Comparison of ENCODE assay signal across 25 cellular contexts in the genomic region with DNA sequence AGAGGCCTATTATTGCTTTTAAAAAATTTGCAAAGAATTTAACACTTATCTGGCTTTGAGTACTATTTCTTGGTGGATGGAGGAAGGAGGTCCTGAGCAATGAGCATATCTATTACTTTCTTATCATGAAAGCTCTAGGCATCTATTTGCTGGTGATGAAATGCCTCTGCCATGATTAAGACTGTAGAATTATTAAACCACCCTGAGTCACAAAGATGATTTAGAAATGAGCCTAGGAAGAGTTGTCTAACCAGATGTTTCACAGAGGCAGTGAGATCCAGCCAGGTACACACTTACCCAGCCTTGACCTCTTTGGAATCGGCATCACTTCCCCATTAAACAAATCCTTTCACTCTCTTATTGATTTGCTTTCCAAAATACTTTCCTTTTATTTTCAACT.
"Had no signal": no experiment of that assay in that cellular context is flagged by ENCODE, and none has a peak within 500 bp of the region (broad histone marks: within the 10 kb centered on the region; RNA-seq: fewer than 3 reads in every experiment).

No MANE protein-coding gene starts in this region.

- H3K27ac Mint-ChIP-seq: activated naive CD8-positive, alpha-beta T cell; activated T-cell treated with anti-CD3 and anti-CD28 coated beads, Interleukin-2, amount 50 U/mL, for 24 hours; activated T-helper 2 cell treated with anti-CD3 and anti-CD28 coated beads, Interferon-gamma antibody, Interleukin-2, Interleukin-4, amounts not matched to agents 10 μg/mL and 5 μg/mL and 100 μg/mL, durations not matched to agents 14 hours and 24 hours and 36 hours; effector memory CD8-positive, alpha-beta T cell; natural killer cell treated with Interleukin-12 subunit alpha and Interleukin-12 subunit beta and Interleukin-15 and Interleukin-18, amount 100 ng/mL, for 72 hours; stimulated activated naive CD8-positive, alpha-beta T cell treated with anti-CD3 and anti-CD28 coated beads, Interleukin-15, Interleukin-2, amounts not matched to agents 100 ng/mL and 50 ng/mL, for 24 hours had no signal

- H3K4me3 Mint-ChIP-seq: activated naive CD8-positive, alpha-beta T cell; activated T-cell treated with anti-CD3 and anti-CD28 coated beads, Interleukin-2, amount 50 U/mL, for 24 hours; effector memory CD8-positive, alpha-beta T cell; natural killer cell treated with Interleukin-12 subunit alpha and Interleukin-12 subunit beta and Interleukin-15 and Interleukin-18, amount 100 ng/mL, for 72 hours; stimulated activated naive CD8-positive, alpha-beta T cell treated with anti-CD3 and anti-CD28 coated beads, Interleukin-15, Interleukin-2, amounts not matched to agents 100 ng/mL and 50 ng/mL, for 24 hours had no signal

- H3K27me3 ChIP-seq: adrenal gland, ascending aorta, colonic mucosa, dorsolateral prefrontal cortex, thyroid gland had no signal

- H3K36me3 ChIP-seq: adrenal gland, ascending aorta, colonic mucosa, thyroid gland had no signal

- H3K9me3 Mint-ChIP-seq: activated T-cell treated with anti-CD3 and anti-CD28 coated beads, Interleukin-2, amount 50 U/mL, for 24 hours; activated T-helper 2 cell treated with anti-CD3 and anti-CD28 coated beads, Interferon-gamma antibody, Interleukin-2, Interleukin-4, amounts not matched to agents 10 μg/mL and 5 μg/mL and 100 μg/mL, durations not matched to agents 14 hours and 24 hours and 36 hours; stimulated activated naive CD8-positive, alpha-beta T cell treated with anti-CD3 and anti-CD28 coated beads, Interleukin-15, Interleukin-2, amounts not matched to agents 100 ng/mL and 50 ng/mL, for 24 hours had no signal

- DNase-seq: activated CD4-positive, alpha-beta T cell treated with anti-CD3 and anti-CD28 coated beads for 1 hour; activated CD4-positive, alpha-beta T cell treated with anti-CD3 and anti-CD28 coated beads, Interleukin-2, amount 50 U/mL, for 4 hours; activated CD8-positive, alpha-beta memory T cell treated with anti-CD3 and anti-CD28 coated beads for 24 hours; activated CD8-positive, alpha-beta memory T cell treated with anti-CD3 and anti-CD28 coated beads, Interleukin-2, amount 50 U/mL, for 4 hours; activated naive CD4-positive, alpha-beta T cell; activated T-cell treated with anti-CD3 and anti-CD28 coated beads, Interleukin-2, amount 50 U/mL, for 24 hours; adrenal gland; colonic mucosa; dorsolateral prefrontal cortex; effector memory CD8-positive, alpha-beta T cell; left ventricle myocardium superior; midbrain; psoas muscle; right cardiac atrium; stimulated activated CD4-positive, alpha-beta T cell treated with anti-CD3 and anti-CD28 coated beads, Interleukin-4, amount 100 ng/mL, for 24 hours; substantia nigra; T-helper 1 cell; thyroid gland had no signal

- H3K27me3 Mint-ChIP-seq: activated T-cell treated with anti-CD3 and anti-CD28 coated beads, Interleukin-2, amount 50 U/mL, for 24 hours; effector memory CD8-positive, alpha-beta T cell had no signal

- H3K4me3 ChIP-seq: adrenal gland, ascending aorta, colonic mucosa, dorsolateral prefrontal cortex, psoas muscle, thyroid gland had no signal

- H3K36me3 Mint-ChIP-seq: activated naive CD8-positive, alpha-beta T cell; natural killer cell treated with Interleukin-12 subunit alpha and Interleukin-12 subunit beta and Interleukin-15 and Interleukin-18, amount 100 ng/mL, for 72 hours had no signal

- FAIRE-seq: endothelial cell of umbilical vein, TTC549 had no signal
